1 cellular context compared by ENCODE assay signal in the genomic region with DNA sequence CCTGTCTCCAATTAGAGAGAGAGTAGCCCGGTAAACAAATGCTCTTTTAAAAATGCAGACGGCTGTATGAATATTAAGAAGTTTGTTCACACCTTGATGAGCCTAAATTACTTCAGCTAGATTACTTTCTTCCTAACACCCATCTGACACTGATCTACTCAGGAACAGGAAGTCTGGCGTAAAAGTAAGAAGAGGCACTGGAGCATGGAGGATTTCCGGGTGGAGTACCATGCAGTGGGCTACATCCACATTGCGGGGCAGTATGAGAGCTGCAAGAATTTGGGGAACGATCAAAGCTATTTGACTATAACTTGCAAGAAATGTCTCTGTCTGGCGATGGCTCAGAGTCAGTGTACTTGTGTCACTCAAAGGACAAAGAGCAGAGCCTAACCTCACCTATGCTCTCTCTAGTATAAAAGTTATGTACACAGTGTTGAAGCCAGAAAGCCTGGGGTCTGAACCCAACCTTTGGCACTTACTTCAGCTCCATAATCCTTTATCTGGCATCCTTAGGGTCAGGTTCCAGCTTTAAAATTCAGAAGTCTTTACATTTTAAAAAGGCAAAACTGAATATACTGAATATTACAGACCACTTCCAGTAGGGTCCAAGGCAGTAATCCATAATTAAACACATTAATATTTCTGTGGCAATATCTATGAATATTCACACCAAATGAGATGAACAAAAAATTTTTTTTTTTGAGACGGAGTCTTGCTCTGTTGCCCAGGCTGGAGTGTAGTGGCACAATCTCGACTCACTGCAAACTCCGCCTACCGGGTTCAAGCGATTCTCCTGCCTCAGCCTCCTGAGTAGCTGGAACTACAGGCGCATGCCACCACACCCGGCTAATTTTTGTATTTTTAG.
TF ChIP-seq lines count a peak whose summit lies in the region.

No MANE protein-coding gene starts in this region.

TF ChIP-seq in HepG2, 621 proteins besides CTCF, POLR2A, EP300 and RAD21 (continued from another document and continues in another):
- TF ChIP-seq, protein P1, sequence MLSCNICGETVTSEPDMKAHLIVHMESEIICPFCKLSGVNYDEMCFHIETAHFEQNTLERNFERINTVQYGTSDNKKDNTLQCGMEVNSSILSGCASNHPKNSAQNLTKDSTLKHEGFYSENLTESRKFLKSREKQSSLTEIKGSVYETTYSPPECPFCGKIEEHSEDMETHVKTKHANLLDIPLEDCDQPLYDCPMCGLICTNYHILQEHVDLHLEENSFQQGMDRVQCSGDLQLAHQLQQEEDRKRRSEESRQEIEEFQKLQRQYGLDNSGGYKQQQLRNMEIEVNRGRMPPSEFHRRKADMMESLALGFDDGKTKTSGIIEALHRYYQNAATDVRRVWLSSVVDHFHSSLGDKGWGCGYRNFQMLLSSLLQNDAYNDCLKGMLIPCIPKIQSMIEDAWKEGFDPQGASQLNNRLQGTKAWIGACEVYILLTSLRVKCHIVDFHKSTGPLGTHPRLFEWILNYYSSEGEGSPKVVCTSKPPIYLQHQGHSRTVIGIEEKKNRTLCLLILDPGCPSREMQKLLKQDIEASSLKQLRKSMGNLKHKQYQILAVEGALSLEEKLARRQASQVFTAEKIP (CRISPR knock-in tag; IDR thresholded peaks at IDR 0.05; ENCODE audit: borderline replicate concordance) = no peak
- TF ChIP-seq, protein P2, sequence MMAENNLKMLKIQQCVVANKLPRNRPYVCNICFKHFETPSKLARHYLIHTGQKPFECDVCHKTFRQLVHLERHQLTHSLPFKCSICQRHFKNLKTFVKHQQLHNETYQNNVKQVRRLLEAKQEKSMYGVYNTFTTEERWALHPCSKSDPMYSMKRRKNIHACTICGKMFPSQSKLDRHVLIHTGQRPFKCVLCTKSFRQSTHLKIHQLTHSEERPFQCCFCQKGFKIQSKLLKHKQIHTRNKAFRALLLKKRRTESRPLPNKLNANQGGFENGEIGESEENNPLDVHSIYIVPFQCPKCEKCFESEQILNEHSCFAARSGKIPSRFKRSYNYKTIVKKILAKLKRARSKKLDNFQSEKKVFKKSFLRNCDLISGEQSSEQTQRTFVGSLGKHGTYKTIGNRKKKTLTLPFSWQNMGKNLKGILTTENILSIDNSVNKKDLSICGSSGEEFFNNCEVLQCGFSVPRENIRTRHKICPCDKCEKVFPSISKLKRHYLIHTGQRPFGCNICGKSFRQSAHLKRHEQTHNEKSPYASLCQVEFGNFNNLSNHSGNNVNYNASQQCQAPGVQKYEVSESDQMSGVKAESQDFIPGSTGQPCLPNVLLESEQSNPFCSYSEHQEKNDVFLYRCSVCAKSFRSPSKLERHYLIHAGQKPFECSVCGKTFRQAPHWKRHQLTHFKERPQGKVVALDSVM (CRISPR knock-in tag; IDR thresholded peaks at IDR 0.05) = no peak
- TF ChIP-seq, protein P3, sequence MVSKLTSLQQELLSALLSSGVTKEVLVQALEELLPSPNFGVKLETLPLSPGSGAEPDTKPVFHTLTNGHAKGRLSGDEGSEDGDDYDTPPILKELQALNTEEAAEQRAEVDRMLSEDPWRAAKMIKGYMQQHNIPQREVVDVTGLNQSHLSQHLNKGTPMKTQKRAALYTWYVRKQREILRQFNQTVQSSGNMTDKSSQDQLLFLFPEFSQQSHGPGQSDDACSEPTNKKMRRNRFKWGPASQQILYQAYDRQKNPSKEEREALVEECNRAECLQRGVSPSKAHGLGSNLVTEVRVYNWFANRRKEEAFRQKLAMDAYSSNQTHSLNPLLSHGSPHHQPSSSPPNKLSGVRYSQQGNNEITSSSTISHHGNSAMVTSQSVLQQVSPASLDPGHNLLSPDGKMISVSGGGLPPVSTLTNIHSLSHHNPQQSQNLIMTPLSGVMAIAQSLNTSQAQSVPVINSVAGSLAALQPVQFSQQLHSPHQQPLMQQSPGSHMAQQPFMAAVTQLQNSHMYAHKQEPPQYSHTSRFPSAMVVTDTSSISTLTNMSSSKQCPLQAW (CRISPR knock-in tag; IDR thresholded peaks at IDR 0.05) = no peak
- TF ChIP-seq ZNF674 (CRISPR knock-in tag; IDR thresholded peaks at IDR 0.05; ENCODE audit: low read depth) (no peak), ZNF773 (CRISPR knock-in tag; IDR thresholded peaks at IDR 0.05; ENCODE audit: borderline replicate concordance) (no peak), ZNF160 (CRISPR knock-in tag; IDR thresholded peaks at IDR 0.05) (no peak), ZBTB38 (CRISPR knock-in tag; IDR thresholded peaks at IDR 0.05) (no peak), CEBPB (IDR thresholded peaks at IDR 0.05; ENCODE audit: borderline replicate concordance, low read depth, low read length) (no peak), CHCHD3 (CRISPR knock-in tag; IDR thresholded peaks at IDR 0.05) (no peak), ZNF577 (CRISPR knock-in tag; IDR thresholded peaks at IDR 0.05; ENCODE audit: borderline replicate concordance, low read depth) (no peak), DNMT1 (CRISPR knock-in tag; IDR thresholded peaks at IDR 0.05) (no peak), KLF6 (CRISPR knock-in tag; IDR thresholded peaks at IDR 0.05) (no peak), KDM5A (IDR thresholded peaks at IDR 0.05; ENCODE audit: borderline replicate concordance, low read length) (no peak), ZNF570 (CRISPR knock-in tag; IDR thresholded peaks at IDR 0.05; ENCODE audit: borderline replicate concordance) (no peak), FOXA3 (CRISPR knock-in tag; IDR thresholded peaks at IDR 0.05) (peak; percentile 61), REXO4 (CRISPR knock-in tag; IDR thresholded peaks at IDR 0.05; ENCODE audit: borderline replicate concordance) (no peak), CENPT (CRISPR knock-in tag; IDR thresholded peaks at IDR 0.05; ENCODE audit: low read depth) (no peak), CREM (IDR thresholded peaks at IDR 0.05) (peak; percentile 48; the same call in 1 of the 2 replicates), CREM (CRISPR knock-in tag; IDR thresholded peaks at IDR 0.05) (no peak), MED13 (CRISPR knock-in tag; IDR thresholded peaks at IDR 0.05) (no peak), ZBTB21 (CRISPR knock-in tag; IDR thresholded peaks at IDR 0.05) (no peak), ZNF256 (CRISPR knock-in tag; conservative IDR thresholded peaks at IDR 0.05) (no peak), ELF1 (CRISPR knock-in tag; IDR thresholded peaks at IDR 0.05) (0 out of 2 replicates have a peak, but pooled peaks have one; percentile 25), ZNF775 (CRISPR knock-in tag; IDR thresholded peaks at IDR 0.05; ENCODE audit: borderline replicate concordance) (no peak), SOX13 (IDR thresholded peaks at IDR 0.05) (no peak), SOX13 (CRISPR knock-in tag; conservative IDR thresholded peaks at IDR 0.05 in 1 of 2, IDR thresholded peaks at IDR 0.05 in 1 of 2) (peak in 1 of 2 experiments; percentile 62; a peak in 2 of 4 replicates), ZNF446 (CRISPR knock-in tag; IDR thresholded peaks at IDR 0.05) (no peak), ZNF124 (CRISPR knock-in tag; IDR thresholded peaks at IDR 0.05) (no peak), KAT7 (CRISPR knock-in tag; IDR thresholded peaks at IDR 0.05; ENCODE audit: borderline replicate concordance) (no peak; the same call in 1 of the 2 replicates), ATF7 (IDR thresholded peaks at IDR 0.05) (no peak), ATF7 (CRISPR knock-in tag; IDR thresholded peaks at IDR 0.05) (no peak)
- TF ChIP-seq, protein P4, sequence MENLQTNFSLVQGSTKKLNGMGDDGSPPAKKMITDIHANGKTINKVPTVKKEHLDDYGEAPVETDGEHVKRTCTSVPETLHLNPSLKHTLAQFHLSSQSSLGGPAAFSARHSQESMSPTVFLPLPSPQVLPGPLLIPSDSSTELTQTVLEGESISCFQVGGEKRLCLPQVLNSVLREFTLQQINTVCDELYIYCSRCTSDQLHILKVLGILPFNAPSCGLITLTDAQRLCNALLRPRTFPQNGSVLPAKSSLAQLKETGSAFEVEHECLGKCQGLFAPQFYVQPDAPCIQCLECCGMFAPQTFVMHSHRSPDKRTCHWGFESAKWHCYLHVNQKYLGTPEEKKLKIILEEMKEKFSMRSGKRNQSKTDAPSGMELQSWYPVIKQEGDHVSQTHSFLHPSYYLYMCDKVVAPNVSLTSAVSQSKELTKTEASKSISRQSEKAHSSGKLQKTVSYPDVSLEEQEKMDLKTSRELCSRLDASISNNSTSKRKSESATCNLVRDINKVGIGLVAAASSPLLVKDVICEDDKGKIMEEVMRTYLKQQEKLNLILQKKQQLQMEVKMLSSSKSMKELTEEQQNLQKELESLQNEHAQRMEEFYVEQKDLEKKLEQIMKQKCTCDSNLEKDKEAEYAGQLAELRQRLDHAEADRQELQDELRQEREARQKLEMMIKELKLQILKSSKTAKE (CRISPR knock-in tag; IDR thresholded peaks at IDR 0.05; ENCODE audit: borderline replicate concordance) = no peak
- TF ChIP-seq, protein P5, sequence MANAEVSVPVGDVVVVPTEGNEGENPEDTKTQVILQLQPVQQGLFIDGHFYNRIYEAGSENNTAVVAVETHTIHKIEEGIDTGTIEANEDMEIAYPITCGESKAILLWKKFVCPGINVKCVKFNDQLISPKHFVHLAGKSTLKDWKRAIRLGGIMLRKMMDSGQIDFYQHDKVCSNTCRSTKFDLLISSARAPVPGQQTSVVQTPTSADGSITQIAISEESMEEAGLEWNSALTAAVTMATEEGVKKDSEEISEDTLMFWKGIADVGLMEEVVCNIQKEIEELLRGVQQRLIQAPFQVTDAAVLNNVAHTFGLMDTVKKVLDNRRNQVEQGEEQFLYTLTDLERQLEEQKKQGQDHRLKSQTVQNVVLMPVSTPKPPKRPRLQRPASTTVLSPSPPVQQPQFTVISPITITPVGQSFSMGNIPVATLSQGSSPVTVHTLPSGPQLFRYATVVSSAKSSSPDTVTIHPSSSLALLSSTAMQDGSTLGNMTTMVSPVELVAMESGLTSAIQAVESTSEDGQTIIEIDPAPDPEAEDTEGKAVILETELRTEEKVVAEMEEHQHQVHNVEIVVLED (CRISPR knock-in tag; IDR thresholded peaks at IDR 0.05; ENCODE audit: borderline replicate concordance) = no peak
- TF ChIP-seq, protein P6, sequence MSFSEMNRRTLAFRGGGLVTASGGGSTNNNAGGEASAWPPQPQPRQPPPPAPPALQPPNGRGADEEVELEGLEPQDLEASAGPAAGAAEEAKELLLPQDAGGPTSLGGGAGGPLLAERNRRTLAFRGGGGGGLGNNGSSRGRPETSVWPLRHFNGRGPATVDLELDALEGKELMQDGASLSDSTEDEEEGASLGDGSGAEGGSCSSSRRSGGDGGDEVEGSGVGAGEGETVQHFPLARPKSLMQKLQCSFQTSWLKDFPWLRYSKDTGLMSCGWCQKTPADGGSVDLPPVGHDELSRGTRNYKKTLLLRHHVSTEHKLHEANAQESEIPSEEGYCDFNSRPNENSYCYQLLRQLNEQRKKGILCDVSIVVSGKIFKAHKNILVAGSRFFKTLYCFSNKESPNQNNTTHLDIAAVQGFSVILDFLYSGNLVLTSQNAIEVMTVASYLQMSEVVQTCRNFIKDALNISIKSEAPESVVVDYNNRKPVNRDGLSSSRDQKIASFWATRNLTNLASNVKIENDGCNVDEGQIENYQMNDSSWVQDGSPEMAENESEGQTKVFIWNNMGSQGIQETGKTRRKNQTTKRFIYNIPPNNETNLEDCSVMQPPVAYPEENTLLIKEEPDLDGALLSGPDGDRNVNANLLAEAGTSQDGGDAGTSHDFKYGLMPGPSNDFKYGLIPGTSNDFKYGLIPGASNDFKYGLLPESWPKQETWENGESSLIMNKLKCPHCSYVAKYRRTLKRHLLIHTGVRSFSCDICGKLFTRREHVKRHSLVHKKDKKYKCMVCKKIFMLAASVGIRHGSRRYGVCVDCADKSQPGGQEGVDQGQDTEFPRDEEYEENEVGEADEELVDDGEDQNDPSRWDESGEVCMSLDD (CRISPR knock-in tag; IDR thresholded peaks at IDR 0.05; ENCODE audit: borderline replicate concordance) = no peak
- TF ChIP-seq, protein P7, sequence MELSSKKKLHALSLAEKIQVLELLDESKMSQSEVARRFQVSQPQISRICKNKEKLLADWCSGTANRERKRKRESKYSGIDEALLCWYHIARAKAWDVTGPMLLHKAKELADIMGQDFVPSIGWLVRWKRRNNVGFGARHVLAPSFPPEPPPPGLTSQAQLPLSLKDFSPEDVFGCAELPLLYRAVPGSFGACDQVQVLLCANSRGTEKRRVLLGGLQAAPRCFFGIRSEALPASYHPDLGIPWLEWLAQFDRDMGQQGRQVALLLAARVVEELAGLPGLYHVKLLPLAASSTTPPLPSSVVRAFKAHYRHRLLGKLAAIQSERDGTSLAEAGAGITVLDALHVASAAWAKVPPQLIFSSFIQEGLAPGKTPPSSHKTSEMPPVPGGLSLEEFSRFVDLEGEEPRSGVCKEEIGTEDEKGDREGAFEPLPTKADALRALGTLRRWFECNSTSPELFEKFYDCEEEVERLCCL (CRISPR knock-in tag; IDR thresholded peaks at IDR 0.05; ENCODE audit: borderline replicate concordance) = no peak
- TF ChIP-seq, protein P8, sequence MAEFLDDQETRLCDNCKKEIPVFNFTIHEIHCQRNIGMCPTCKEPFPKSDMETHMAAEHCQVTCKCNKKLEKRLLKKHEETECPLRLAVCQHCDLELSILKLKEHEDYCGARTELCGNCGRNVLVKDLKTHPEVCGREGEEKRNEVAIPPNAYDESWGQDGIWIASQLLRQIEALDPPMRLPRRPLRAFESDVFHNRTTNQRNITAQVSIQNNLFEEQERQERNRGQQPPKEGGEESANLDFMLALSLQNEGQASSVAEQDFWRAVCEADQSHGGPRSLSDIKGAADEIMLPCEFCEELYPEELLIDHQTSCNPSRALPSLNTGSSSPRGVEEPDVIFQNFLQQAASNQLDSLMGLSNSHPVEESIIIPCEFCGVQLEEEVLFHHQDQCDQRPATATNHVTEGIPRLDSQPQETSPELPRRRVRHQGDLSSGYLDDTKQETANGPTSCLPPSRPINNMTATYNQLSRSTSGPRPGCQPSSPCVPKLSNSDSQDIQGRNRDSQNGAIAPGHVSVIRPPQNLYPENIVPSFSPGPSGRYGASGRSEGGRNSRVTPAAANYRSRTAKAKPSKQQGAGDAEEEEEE (CRISPR knock-in tag; IDR thresholded peaks at IDR 0.05; ENCODE audit: borderline replicate concordance) = no peak
- TF ChIP-seq, protein P9, sequence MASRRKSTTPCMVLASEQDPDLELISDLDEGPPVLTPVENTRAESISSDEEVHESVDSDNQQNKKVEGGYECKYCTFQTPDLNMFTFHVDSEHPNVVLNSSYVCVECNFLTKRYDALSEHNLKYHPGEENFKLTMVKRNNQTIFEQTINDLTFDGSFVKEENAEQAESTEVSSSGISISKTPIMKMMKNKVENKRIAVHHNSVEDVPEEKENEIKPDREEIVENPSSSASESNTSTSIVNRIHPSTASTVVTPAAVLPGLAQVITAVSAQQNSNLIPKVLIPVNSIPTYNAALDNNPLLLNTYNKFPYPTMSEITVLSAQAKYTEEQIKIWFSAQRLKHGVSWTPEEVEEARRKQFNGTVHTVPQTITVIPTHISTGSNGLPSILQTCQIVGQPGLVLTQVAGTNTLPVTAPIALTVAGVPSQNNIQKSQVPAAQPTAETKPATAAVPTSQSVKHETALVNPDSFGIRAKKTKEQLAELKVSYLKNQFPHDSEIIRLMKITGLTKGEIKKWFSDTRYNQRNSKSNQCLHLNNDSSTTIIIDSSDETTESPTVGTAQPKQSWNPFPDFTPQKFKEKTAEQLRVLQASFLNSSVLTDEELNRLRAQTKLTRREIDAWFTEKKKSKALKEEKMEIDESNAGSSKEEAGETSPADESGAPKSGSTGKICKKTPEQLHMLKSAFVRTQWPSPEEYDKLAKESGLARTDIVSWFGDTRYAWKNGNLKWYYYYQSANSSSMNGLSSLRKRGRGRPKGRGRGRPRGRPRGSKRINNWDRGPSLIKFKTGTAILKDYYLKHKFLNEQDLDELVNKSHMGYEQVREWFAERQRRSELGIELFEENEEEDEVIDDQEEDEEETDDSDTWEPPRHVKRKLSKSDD (CRISPR knock-in tag; IDR thresholded peaks at IDR 0.05; ENCODE audit: low read depth) = no peak
- TF ChIP-seq, protein P10, sequence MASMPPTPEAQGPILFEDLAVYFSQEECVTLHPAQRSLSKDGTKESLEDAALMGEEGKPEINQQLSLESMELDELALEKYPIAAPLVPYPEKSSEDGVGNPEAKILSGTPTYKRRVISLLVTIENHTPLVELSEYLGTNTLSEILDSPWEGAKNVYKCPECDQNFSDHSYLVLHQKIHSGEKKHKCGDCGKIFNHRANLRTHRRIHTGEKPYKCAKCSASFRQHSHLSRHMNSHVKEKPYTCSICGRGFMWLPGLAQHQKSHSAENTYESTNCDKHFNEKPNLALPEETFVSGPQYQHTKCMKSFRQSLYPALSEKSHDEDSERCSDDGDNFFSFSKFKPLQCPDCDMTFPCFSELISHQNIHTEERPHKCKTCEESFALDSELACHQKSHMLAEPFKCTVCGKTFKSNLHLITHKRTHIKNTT (CRISPR knock-in tag; IDR thresholded peaks at IDR 0.05) = no peak
